Comparison of ENCODE assay signal across 27 cellular contexts in the genomic region with DNA sequence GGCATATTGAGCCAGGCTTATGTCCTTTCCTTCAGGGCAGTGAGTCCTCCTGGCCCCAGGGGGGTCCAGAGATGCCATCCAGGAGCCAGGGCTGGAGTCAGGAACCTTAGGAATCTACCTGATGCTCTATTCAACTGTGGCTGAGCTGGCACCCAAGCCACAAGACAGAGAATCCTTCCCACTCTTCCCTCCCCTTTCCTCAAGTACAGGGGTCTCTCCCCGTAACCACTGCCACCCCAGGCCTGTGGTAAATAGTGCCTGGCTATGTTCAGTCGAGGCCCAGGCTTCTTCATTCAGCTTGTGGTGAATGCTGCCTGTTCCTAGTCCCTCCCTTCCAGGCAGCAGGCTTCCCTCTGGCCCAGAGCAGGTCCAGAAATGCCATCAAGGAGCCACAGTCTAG. TPM values are rescaled to one million over a fixed set of nuclear protein-coding genes. Genes with fewer than 3 reads are reported as not detected.
"Had no signal": no experiment of that assay in that cellular context is flagged by ENCODE, and none has a peak within 500 bp of the region (broad histone marks: within the 10 kb centered on the region; RNA-seq: fewer than 3 reads in every experiment).

No MANE protein-coding gene starts in this region.

- H3K27ac Mint-ChIP-seq: immature natural killer cell; memory B cell; mesothelial cell of epicardium; naive B cell; natural killer cell treated with Interleukin-12 subunit alpha and Interleukin-12 subunit beta and Interleukin-15 and Interleukin-18, amount 100 ng/mL, for 72 hours; stimulated activated effector memory CD8-positive, alpha-beta T cell treated with anti-CD3 and anti-CD28 coated beads, Interleukin-12 subunit alpha, Interleukin-12 subunit beta, amount 100 ng/mL, for 72 hours had no signal

- DNase-seq: dorsolateral prefrontal cortex; effector CD8-positive, alpha-beta T cell; esophagus squamous epithelium; hypothalamus; immature natural killer cell; mucosa of descending colon; naive B cell; right cardiac atrium; sigmoid colon; stimulated activated CD4-positive, alpha-beta T cell treated with anti-CD3 and anti-CD28 coated beads, Interleukin-2, amount 100 ng/mL, for 24 hours; stimulated activated CD4-positive, alpha-beta T cell treated with anti-CD3 and anti-CD28 coated beads, Interleukin-4, amount 100 ng/mL, for 24 hours; stimulated activated naive CD4-positive, alpha-beta T cell treated with Interleukin-2 at 50 U/mL for 16 hours; stomach; thyroid gland; upper lobe of left lung; uterus had no signal

- FAIRE-seq: colon, endothelial cell of umbilical vein, frontal cortex, keratinocyte had no signal

- H3K27me3 ChIP-seq: dorsolateral prefrontal cortex, esophagus squamous epithelium, sigmoid colon, thyroid gland, upper lobe of left lung, uterus had no signal

- H3K4me1 Mint-ChIP-seq: immature natural killer cell; memory B cell; naive B cell; stimulated activated effector memory CD8-positive, alpha-beta T cell treated with anti-CD3 and anti-CD28 coated beads, Interleukin-12 subunit alpha, Interleukin-12 subunit beta, amount 100 ng/mL, for 72 hours had no signal

- H3K36me3 Mint-ChIP-seq: memory B cell; stimulated activated effector memory CD8-positive, alpha-beta T cell treated with anti-CD3 and anti-CD28 coated beads, Interleukin-12 subunit alpha, Interleukin-12 subunit beta, amount 100 ng/mL, for 72 hours had no signal

- H3K4me1 ChIP-seq: prostate gland, thyroid gland, upper lobe of left lung had no signal

- H3K36me3 ChIP-seq: esophagus squamous epithelium, prostate gland, sigmoid colon, stomach, thyroid gland, upper lobe of left lung, uterus had no signal

- H3K4me3 Mint-ChIP-seq: immature natural killer cell; memory B cell; mesothelial cell of epicardium; naive B cell; natural killer cell treated with Interleukin-12 subunit alpha and Interleukin-12 subunit beta and Interleukin-15 and Interleukin-18, amount 100 ng/mL, for 72 hours; neural crest cell; stimulated activated effector memory CD8-positive, alpha-beta T cell treated with anti-CD3 and anti-CD28 coated beads, Interleukin-12 subunit alpha, Interleukin-12 subunit beta, amount 100 ng/mL, for 72 hours had no signal

- H3K9me3 ChIP-seq: mucosa of descending colon, prostate gland, sigmoid colon, thyroid gland, upper lobe of left lung, uterus had no signal

- H3K4me3 ChIP-seq: dorsolateral prefrontal cortex, esophagus squamous epithelium, lung, mucosa of descending colon, prostate gland, sigmoid colon, stomach, thyroid gland, upper lobe of left lung, uterus had no signal

- H3K27ac ChIP-seq: dorsolateral prefrontal cortex, esophagus squamous epithelium, prostate gland, sigmoid colon, stomach, thyroid gland, upper lobe of left lung, uterus had no signal

RNA-seq across cellular contexts. Expression of a gene that starts 45.5 kb away (rescaled TPM):
- total RNA-seq: natural killer cell treated with Interleukin-12 subunit alpha and Interleukin-12 subunit beta and Interleukin-15 and Interleukin-18, amount 100 ng/mL, for 72 hours had no signal
